ENCODE assay signal across 8 cellular contexts in genomic region chr7:139230484-139230773, GRCh38. TPM values are rescaled to one million over a fixed set of nuclear protein-coding genes. Genes with fewer than 3 reads are reported as not detected.
A peak's percentile ranks its signal among the peaks of the same experiment; 100 is the strongest.
DNase-seq lines count a peak whose midpoint lies in the region; ATAC-seq and TF ChIP-seq lines count a peak whose summit lies in the region.

No MANE protein-coding gene starts in this region.

- peaks cover 19% of the 10 kb centered on the region for H3K4me1 Mint-ChIP-seq in T-helper 17 cell

- in situ Hi-C loops in gastrocnemius medialis (cut with MboI; ENCODE audit: low sequenced_read_pairs in 4 of 4), result loop anchor here in 1 of 4 donors (25.0 kb wide), 1 partner anchor 507 kb away; no protein-coding TSS in a partner anchor
- in situ Hi-C loops in ACHN (cut with HindIII; ENCODE audit: low pct_ligation_motif_present, low pct_unique_long_range_greater_than_20kb, low sequenced_read_pairs), result no loop called here

- peak overlapping the region; percentile 98 for H3K27ac Mint-ChIP-seq in T-helper 17 cell

- TF ChIP-seq POLR2A in gastrocnemius medialis (IDR thresholded peaks at IDR 0.05), result no peak

- H3K27me3 Mint-ChIP-seq in T-helper 17 cell, result peaks cover 10% of the 10 kb centered on the region

- H3K27ac ChIP-seq in foreskin keratinocyte (peak overlapping the region; percentile 36), gastrocnemius medialis (peak overlapping the region; percentile 88 to 99 (median 96))

- H3K27me3 ChIP-seq in foreskin keratinocyte, result no peaks in the 10 kb centered on the region
- no peaks in the 10 kb centered on the region for H3K27me3 ChIP-seq in gastrocnemius medialis

- no peaks in the 10 kb centered on the region for H3K36me3 ChIP-seq in gastrocnemius medialis

- peaks cover 4% of the 10 kb centered on the region for H3K36me3 Mint-ChIP-seq in T-helper 17 cell (ENCODE audit: low read depth)

- TF ChIP-seq CTCF in GM12875 (IDR thresholded peaks at IDR 0.05; ENCODE audit: borderline replicate concordance, insufficient read depth, low read depth, low read length) (no peak), foreskin keratinocyte (conservative IDR thresholded peaks at IDR 0.05) (no peak), gastrocnemius medialis (IDR thresholded peaks at IDR 0.05 in 4 of 5, conservative IDR thresholded peaks at IDR 0.05 in 1 of 5) (no peak)

- ATAC-seq in T-helper 17 cell (no peak), foreskin keratinocyte (no peak), gastrocnemius medialis (no peak), HG02610 (IDR thresholded peaks at IDR 0.05; ENCODE audit: unreplicated experiment) (no peak), HG03378 (IDR thresholded peaks at IDR 0.05; ENCODE audit: unreplicated experiment) (no peak)

- H3K4me1 ChIP-seq in foreskin keratinocyte, result peaks cover 8% of the 10 kb centered on the region
- peaks cover 32 to 37% of the 10 kb centered on the region in 2 donors for H3K4me1 ChIP-seq in gastrocnemius medialis

- H3K4me3 Mint-ChIP-seq in T-helper 17 cell, result peak overlapping the region; percentile 100

- peak overlapping the region; percentile 100 for H3K4me3 ChIP-seq in GM12875 (ENCODE audit: low read depth, low read length)
- H3K4me3 ChIP-seq in gastrocnemius medialis, result peak overlapping the region; percentile 83 to 99 (median 92)

- intact Hi-C loops in gastrocnemius medialis (cut with DNase I; ENCODE audit: low total_unique reads), result loop anchor here (2.0 to 5.0 kb wide), 2 partner anchors 98 to 127 kb away; partner anchors contain the start of gene LUC7L2
- intact Hi-C loops in head of caudate nucleus (cut with DNase I), result loop anchor here (5.0 kb wide), 2 partner anchors 98 to 112 kb away; partner anchors contain the start of gene FMC1

- no peak for DNase-seq in T-helper 17 cell
- no peak for DNase-seq in foreskin keratinocyte
- no peak for DNase-seq in gastrocnemius medialis
- DNase-seq in head of caudate nucleus, result no peak
- DNase-seq in ACHN, result no peak

- no peaks in the 10 kb centered on the region for H3K9me3 ChIP-seq in T-helper 17 cell (ENCODE audit: control insufficient read depth, low read length, poor library complexity, severe bottlenecking)
- H3K9me3 ChIP-seq in gastrocnemius medialis, result no peaks in the 10 kb centered on the region

RNA-seq across cellular contexts. Expression of gene UBN2, which starts 0.6 kb away (rescaled TPM):
- total RNA-seq in T-helper 17 cell (10 to 100 TPM; 15.4 to 17.8 TPM), foreskin keratinocyte (4.5 and 5.3 TPM in 2 replicates), gastrocnemius medialis (10 to 100 TPM; 12.0 to 24.8 (median 17.2) TPM)
- 0.43 and 0.51 TPM in 2 replicates for polyA plus RNA-seq in foreskin keratinocyte
